17 cellular contexts compared by ENCODE assay signal in the genomic region with DNA sequence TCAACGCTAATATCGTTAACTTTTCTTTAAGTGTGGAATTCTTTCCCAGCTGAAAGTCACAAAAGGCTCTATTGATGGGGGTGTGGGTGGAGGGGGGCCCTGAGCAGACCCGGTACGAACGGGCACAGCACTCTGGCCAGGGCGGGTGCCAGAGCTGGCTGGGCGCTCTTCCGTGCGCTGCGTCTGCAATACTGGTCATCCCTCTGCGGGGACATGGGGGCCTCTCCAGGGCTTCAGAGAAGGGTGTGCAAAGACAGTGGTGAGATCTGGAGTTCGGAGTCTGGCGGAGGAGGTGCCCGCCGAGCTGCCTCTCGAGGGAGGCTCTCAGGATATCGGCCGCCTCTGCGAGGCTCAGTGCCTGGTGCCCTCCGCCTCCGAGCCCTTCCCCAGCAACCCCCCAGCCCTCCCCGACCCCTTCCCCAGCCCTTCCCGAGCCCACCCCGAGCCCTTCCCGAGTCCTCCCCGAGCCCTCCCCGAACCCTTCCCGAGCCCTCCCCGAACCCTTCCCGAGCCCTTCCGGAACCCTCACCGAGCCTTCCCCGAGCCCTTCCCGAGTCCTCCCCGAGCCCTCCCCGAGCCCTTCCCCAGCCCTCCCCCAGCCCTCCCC. TPM values are rescaled to one million over a fixed set of nuclear protein-coding genes. Genes with fewer than 3 reads are reported as not detected.
A peak's percentile ranks its signal among the peaks of the same experiment; 100 is the strongest.
DNase-seq lines count a peak whose midpoint lies in the region; ATAC-seq, FAIRE-seq and TF ChIP-seq lines count a peak whose summit lies in the region.
"Had no signal": no experiment of that assay in that cellular context is flagged by ENCODE, and none has a peak within 500 bp of the region (broad histone marks: within the 10 kb centered on the region; RNA-seq: fewer than 3 reads in every experiment).

No MANE protein-coding gene starts in this region.

- POLR2A ChIA-PET in Caco-2 (lab: Charles Lee), result interaction anchor here (0.6 kb wide), 1 partner anchor 338 kb away, joined by 4 read pairs; no protein-coding TSS in a partner anchor

- no TSS peak for BruUV-seq in Caco-2 (replicated peaks; lab: Mats Ljungman, UMichigan)

- H3K9me3 Mint-ChIP-seq in Caco-2 (ENCODE audit: unreplicated experiment), result no peaks in the 10 kb centered on the region
- no peaks in the 10 kb centered on the region for H3K9me3 Mint-ChIP-seq in osteocyte (ENCODE audit: unreplicated experiment)
- no peaks in the 10 kb centered on the region for H3K9me3 Mint-ChIP-seq in natural killer cell treated with Interleukin-12 subunit alpha and Interleukin-12 subunit beta and Interleukin-15 and Interleukin-18, amount 100 ng/mL, for 72 hours
- H3K9me3 Mint-ChIP-seq: activated T-helper 2 cell treated with anti-CD3 and anti-CD28 coated beads, Interferon-gamma antibody, Interleukin-2, Interleukin-4, amounts not matched to agents 10 μg/mL and 5 μg/mL and 100 μg/mL, durations not matched to agents 14 hours and 24 hours and 36 hours; neural crest cell had no signal

- H3K4me3 ChIP-seq in Caco-2 (ENCODE audit: low read depth, low read length), result peak overlapping the region; percentile 35
- H3K4me3 ChIP-seq: BLaER1, HAP-1, testis had no signal

- CTCF ChIA-PET in Caco-2 (lab: Charles Lee), result no interaction called here

- DNase-seq in Caco-2, result peak; percentile 58 to 72
- peak; percentile 6 for DNase-seq in GM12892 (ENCODE audit: insufficient read length)
- DNase-seq in cerebellum (ENCODE audit: low spot score), result peak; percentile 35
- no peak for DNase-seq in osteocyte (ENCODE audit: extremely low spot score, unreplicated experiment)
- no peak for DNase-seq in natural killer cell treated with Interleukin-12 subunit alpha and Interleukin-12 subunit beta and Interleukin-15 and Interleukin-18, amount 100 ng/mL, for 72 hours (ENCODE audit: low spot score)
- DNase-seq: DMS153; NCI-H524 treated with DMSO at 0.1 percent for 48 hours; stimulated activated CD4-positive, alpha-beta T cell treated with anti-CD3 and anti-CD28 coated beads, Interleukin-4, amount 100 ng/mL, for 24 hours; stimulated activated CD8-positive, alpha-beta memory T cell treated with anti-CD3 and anti-CD28 coated beads, Interleukin-4, amount 100 ng/mL, for 48 hours had no signal

- FAIRE-seq in GM12892 (lab: Jason Lieb, UNC), result no peak

- TF ChIP-seq POLR2A in GM12892 (IDR thresholded peaks at IDR 0.05; ENCODE audit: low read depth, low read length), result no peak

- ATAC-seq in GM19397 (IDR thresholded peaks at IDR 0.05; ENCODE audit: unreplicated experiment), result no peak
- no peak for ATAC-seq in HG03354 (IDR thresholded peaks at IDR 0.05; ENCODE audit: poor library complexity, severe bottlenecking, unreplicated experiment)
- ATAC-seq in natural killer cell treated with Interleukin-12 subunit alpha and Interleukin-12 subunit beta and Interleukin-15 and Interleukin-18, amount 100 ng/mL, for 72 hours, result no peak

- H3K4me1 Mint-ChIP-seq in Caco-2 (ENCODE audit: low read depth, unreplicated experiment) (peaks cover 6% of the 10 kb centered on the region), osteocyte (ENCODE audit: unreplicated experiment) (peaks cover 51% of the 10 kb centered on the region)
- peaks cover 4 to 10% of the 10 kb centered on the region in 2 donors for H3K4me1 Mint-ChIP-seq in natural killer cell treated with Interleukin-12 subunit alpha and Interleukin-12 subunit beta and Interleukin-15 and Interleukin-18, amount 100 ng/mL, for 72 hours (ENCODE audit: low read depth in 2 of 2)

- H3K27me3 Mint-ChIP-seq in Caco-2 (ENCODE audit: insufficient read depth, unreplicated experiment), result no peaks in the 10 kb centered on the region
- H3K27me3 Mint-ChIP-seq in osteocyte (ENCODE audit: unreplicated experiment), result no peaks in the 10 kb centered on the region
- H3K27me3 Mint-ChIP-seq in natural killer cell treated with Interleukin-12 subunit alpha and Interleukin-12 subunit beta and Interleukin-15 and Interleukin-18, amount 100 ng/mL, for 72 hours, result peaks cover 12 to 24% of the 10 kb centered on the region in 2 donors

- peaks cover 33% of the 10 kb centered on the region for H3K4me1 ChIP-seq in Caco-2

- H3K9me3 ChIP-seq in Caco-2, result no peaks in the 10 kb centered on the region
- H3K9me3 ChIP-seq: BLaER1, HAP-1, testis had no signal

- TF ChIP-seq CTCF in Caco-2 (IDR thresholded peaks at IDR 0.05; ENCODE audit: insufficient read depth in 1 of 2, low read depth in 1 of 2, low read length in 1 of 2, severe bottlenecking in 1 of 2, unreplicated experiment in 1 of 2), result no peak
- no peak for TF ChIP-seq CTCF in osteocyte (IDR thresholded peaks at IDR 0.05)

- no peaks in the 10 kb centered on the region for H3K36me3 Mint-ChIP-seq in Caco-2 (ENCODE audit: insufficient read depth, unreplicated experiment)
- H3K36me3 Mint-ChIP-seq in osteocyte (ENCODE audit: unreplicated experiment), result no peaks in the 10 kb centered on the region
- no peaks in the 10 kb centered on the region for H3K36me3 Mint-ChIP-seq in natural killer cell treated with Interleukin-12 subunit alpha and Interleukin-12 subunit beta and Interleukin-15 and Interleukin-18, amount 100 ng/mL, for 72 hours

- H3K27me3 ChIP-seq in Caco-2 (replicated peaks; ENCODE audit: control insufficient read depth, insufficient read depth, low read length), result no peaks in the 10 kb centered on the region
- H3K27me3 ChIP-seq: testis had no signal

- H3K36me3 ChIP-seq in Caco-2 (ENCODE audit: control insufficient read depth, insufficient read depth, low read length), result no peaks in the 10 kb centered on the region
- H3K36me3 ChIP-seq: BLaER1, HAP-1 had no signal

- intact Hi-C loops in Caco-2 (cut with micrococcal nuclease; ENCODE audit: unreplicated experiment), result no loop called here

- peak overlapping the region; percentile 59 for H3K4me3 Mint-ChIP-seq in Caco-2 (ENCODE audit: unreplicated experiment)
- H3K4me3 Mint-ChIP-seq in osteocyte (ENCODE audit: unreplicated experiment), result no peak overlapping the region
- no peak overlapping the region for H3K4me3 Mint-ChIP-seq in natural killer cell treated with Interleukin-12 subunit alpha and Interleukin-12 subunit beta and Interleukin-15 and Interleukin-18, amount 100 ng/mL, for 72 hours
- H3K4me3 Mint-ChIP-seq: neural crest cell had no signal

- no peak overlapping the region for H3K27ac Mint-ChIP-seq in Caco-2 (ENCODE audit: unreplicated experiment)
- H3K27ac Mint-ChIP-seq in osteocyte (ENCODE audit: unreplicated experiment), result peak overlapping the region; percentile 96
- H3K27ac Mint-ChIP-seq in natural killer cell treated with Interleukin-12 subunit alpha and Interleukin-12 subunit beta and Interleukin-15 and Interleukin-18, amount 100 ng/mL, for 72 hours, result no peak overlapping the region
- H3K27ac Mint-ChIP-seq: activated T-helper 2 cell treated with anti-CD3 and anti-CD28 coated beads, Interferon-gamma antibody, Interleukin-2, Interleukin-4, amounts not matched to agents 10 μg/mL and 5 μg/mL and 100 μg/mL, durations not matched to agents 14 hours and 24 hours and 36 hours had no signal

RNA-seq across cellular contexts. Expression of a gene that starts 34.3 kb away (rescaled TPM):
- total RNA-seq in Caco-2 (2022), result 25.4 and 26.0 TPM in 2 replicates
- polyA plus RNA-seq in GM12892 (2012; ENCODE audit: missing spikeins), result 0.89 TPM
- total RNA-seq in cerebellum, result 5.3 TPM
- 56.9 and 59.8 TPM in 2 replicates for total RNA-seq in osteocyte
- 10 to 100 TPM; 15.2 to 16.6 TPM for total RNA-seq in natural killer cell treated with Interleukin-12 subunit alpha and Interleukin-12 subunit beta and Interleukin-15 and Interleukin-18, amount 100 ng/mL, for 72 hours

RNA-seq across cellular contexts. Expression of a gene that starts 52.5 kb away (rescaled TPM):
- 8.7 and 9.6 TPM in 2 replicates for total RNA-seq in Caco-2 (2022)
- 0.36 TPM for polyA plus RNA-seq in GM12892 (2012; ENCODE audit: missing spikeins)
- 3.0 TPM for total RNA-seq in cerebellum
- total RNA-seq in osteocyte, result 0.78 and 0.83 TPM in 2 replicates
- total RNA-seq in natural killer cell treated with Interleukin-12 subunit alpha and Interleukin-12 subunit beta and Interleukin-15 and Interleukin-18, amount 100 ng/mL, for 72 hours, result under 1 TPM in 1 of 2 donors, not detected in 1; 0.88 TPM
- total RNA-seq: skeletal muscle tissue had no signal

RNA-seq across cellular contexts. Expression of a gene that starts 58.9 kb away (rescaled TPM):
- total RNA-seq in Caco-2 (2022), result 26.4 and 26.9 TPM in 2 replicates
- polyA plus RNA-seq in GM12892 (2012; ENCODE audit: missing spikeins), result 1.4 TPM
- 16.7 TPM for total RNA-seq in cerebellum
- 58.0 and 67.8 TPM in 2 replicates for total RNA-seq in osteocyte
- total RNA-seq in natural killer cell treated with Interleukin-12 subunit alpha and Interleukin-12 subunit beta and Interleukin-15 and Interleukin-18, amount 100 ng/mL, for 72 hours, result 10 to 100 TPM; 15.7 to 17.5 TPM

Comparison
In these comparisons a context has a peak if more than half of its experiments do, and no peak if none do; other contexts are left out.
1. DNase-seq: peak in Caco-2 (2 of 2), GM12892 (single experiment) and cerebellum (single experiment); none in osteocyte (single experiment) and natural killer cell treated with Interleukin-12 subunit alpha and Interleukin-12 subunit beta and Interleukin-15 and Interleukin-18, amount 100 ng/mL, for 72 hours (single experiment).